18 cellular contexts compared by ENCODE assay signal in genomic region chr20:40223818-40224217, GRCh38.
DNase-seq lines count a peak whose midpoint lies in the region; ATAC-seq and TF ChIP-seq lines count a peak whose summit lies in the region.
"Had no signal": no experiment of that assay in that cellular context is flagged by ENCODE, and none has a peak within 500 bp of the region (broad histone marks: within the 10 kb centered on the region; RNA-seq: fewer than 3 reads in every experiment).

No MANE protein-coding gene starts in this region.

- no peaks in the 10 kb centered on the region for H3K27me3 ChIP-seq in upper lobe of right lung
- H3K27me3 ChIP-seq: BE2C; BLaER1 treated with 17β-estradiol and CSF1 and Interleukin-3, amounts not matched to agents 10 nM and 100 nM had no signal

- no peak overlapping the region for H3K27ac ChIP-seq in upper lobe of right lung
- H3K27ac ChIP-seq: 22Rv1; BLaER1 treated with 17β-estradiol and CSF1 and Interleukin-3, amounts not matched to agents 10 nM and 100 nM had no signal

- ATAC-seq in Right ventricle myocardium superior (ENCODE audit: poor library complexity) (peak; percentile 15), left cardiac atrium (no peak), upper lobe of right lung (peak; percentile 64), HG03175 (IDR thresholded peaks at IDR 0.05; ENCODE audit: unreplicated experiment) (no peak)
- ATAC-seq: GM23338, HCT116 had no signal

- DNase-seq in Right ventricle myocardium superior (no peak), left cardiac atrium (no peak), medulla oblongata (ENCODE audit: extremely low spot score) (peak; percentile 23), upper lobe of right lung (no peak), glomerular visceral epithelial cell (ENCODE audit: extremely low spot score) (no peak)
- DNase-seq: BE2C; Calu3; CD4-positive, alpha-beta T cell; COR-L47; DMS53; DMS79 treated with DMSO at 0.1 percent for 48 hours; GF-D8; H9 had no signal

- no peak overlapping the region for H3K4me3 ChIP-seq in upper lobe of right lung
- H3K4me3 ChIP-seq: BLaER1 treated with 17β-estradiol and CSF1 and Interleukin-3, amounts not matched to agents 10 nM and 100 nM; GM23338 had no signal

- no peak for TF ChIP-seq CTCF in upper lobe of right lung (IDR thresholded peaks at IDR 0.05)

- H3K36me3 ChIP-seq in upper lobe of right lung = no peaks in the 10 kb centered on the region
- H3K36me3 ChIP-seq: BE2C; BLaER1 treated with 17β-estradiol and CSF1 and Interleukin-3, amounts not matched to agents 10 nM and 100 nM had no signal

- no peaks in the 10 kb centered on the region for H3K9me3 ChIP-seq in upper lobe of right lung
- H3K9me3 ChIP-seq: BE2C; BLaER1 treated with 17β-estradiol and CSF1 and Interleukin-3, amounts not matched to agents 10 nM and 100 nM had no signal

- intact Hi-C loops in Right ventricle myocardium superior (cut with DNase I) = no loop called here
- intact Hi-C loops in left cardiac atrium (cut with DNase I) = no loop called here
- intact Hi-C loops in upper lobe of right lung (cut with DNase I) = no loop called here

- H3K4me1 ChIP-seq in upper lobe of right lung = no peaks in the 10 kb centered on the region
- H3K4me1 ChIP-seq: BE2C had no signal

Comparison
In these comparisons a context has a peak if more than half of its experiments do, and no peak if none do; other contexts are left out.
1. ATAC-seq: peak in Right ventricle myocardium superior (single experiment) and upper lobe of right lung (single experiment); none in left cardiac atrium (0 of 2) and HG03175 (single experiment).